1 cellular context compared by ENCODE assay signal in genomic region chr9:134276463-134277245, GRCh38.
TF ChIP-seq lines count a peak whose summit lies in the region.

No MANE protein-coding gene starts in this region.

TF ChIP-seq in K562, 482 proteins besides CTCF, POLR2A, EP300 and RAD21 (continued from another document):
- no peak for TF ChIP-seq HIVEP1 (CRISPR knock-in tag; IDR thresholded peaks at IDR 0.05)
TF ChIP-seq in K562: peak in this region for 18.
